ENCODE assay signal across 1 cellular context in genomic region chr2:157468931-157469708, GRCh38.
TF ChIP-seq lines count a peak whose summit lies in the region.

No MANE protein-coding gene starts in this region.

TF ChIP-seq in GM12878, 131 proteins besides CTCF, POLR2A, EP300 and RAD21 (continued from another document and continues in another):
- peak; percentile 42 for TF ChIP-seq ZNF687 (IDR thresholded peaks at IDR 0.05)
- peak; percentile 100 for TF ChIP-seq ATF2 (IDR thresholded peaks at IDR 0.05; ENCODE audit: low read length)
- no peak for TF ChIP-seq HDAC6 (IDR thresholded peaks at IDR 0.05; ENCODE audit: unreplicated experiment)
- no peak; the same call in 1 of the 2 replicates for TF ChIP-seq RBBP5 (conservative IDR thresholded peaks at IDR 0.05)
- TF ChIP-seq FOXK2 (IDR thresholded peaks at IDR 0.05) = no peak
- TF ChIP-seq CBX5 (IDR thresholded peaks at IDR 0.05; ENCODE audit: low read depth) = peak; percentile 43
- no peak for TF ChIP-seq LARP7 (IDR thresholded peaks at IDR 0.05)
- peak; percentile 89 for TF ChIP-seq PAX8 (IDR thresholded peaks at IDR 0.05)
- peak; percentile 83 for TF ChIP-seq CUX1 (IDR thresholded peaks at IDR 0.05; ENCODE audit: insufficient replicate concordance, low read depth, low read length)
- peak; percentile 55 for TF ChIP-seq SMAD1 (IDR thresholded peaks at IDR 0.05; ENCODE audit: low read depth, partially characterized antibody)
- no peak for TF ChIP-seq IRF5 (IDR thresholded peaks at IDR 0.05; ENCODE audit: borderline replicate concordance)
- TF ChIP-seq SMAD5 (IDR thresholded peaks at IDR 0.05; ENCODE audit: low read depth) = no peak
- peak; percentile 91 for TF ChIP-seq SMARCA5 (IDR thresholded peaks at IDR 0.05)
- no peak for TF ChIP-seq KAT2A (conservative IDR thresholded peaks at IDR 0.05; ENCODE audit: control insufficient read depth, low read depth, low read length)
- TF ChIP-seq MYB (IDR thresholded peaks at IDR 0.05; ENCODE audit: borderline replicate concordance, low read depth, low read length) = peak; percentile 52; the same call in 1 of the 2 replicates
- peak; percentile 82 for TF ChIP-seq PKNOX1 (IDR thresholded peaks at IDR 0.05)
- peak; percentile 99 for TF ChIP-seq MTA3 (IDR thresholded peaks at IDR 0.05; ENCODE audit: borderline replicate concordance, low read length)
- TF ChIP-seq JUNB (IDR thresholded peaks at IDR 0.05) = peak; percentile 97
- no peak for TF ChIP-seq SUPT20H (IDR thresholded peaks at IDR 0.05; ENCODE audit: borderline replicate concordance, control insufficient read depth, low read depth, low read length)
- TF ChIP-seq CHD1 (IDR thresholded peaks at IDR 0.05; ENCODE audit: low read depth, low read length) = no peak
- peak; percentile 75 for TF ChIP-seq NBN (IDR thresholded peaks at IDR 0.05)
- TF ChIP-seq ZSCAN29 (IDR thresholded peaks at IDR 0.05) = no peak
- peak; percentile 91 for TF ChIP-seq CREB1 (IDR thresholded peaks at IDR 0.05; ENCODE audit: low read depth)
- no peak for TF ChIP-seq KDM1A (IDR thresholded peaks at IDR 0.05; ENCODE audit: borderline replicate concordance)
- TF ChIP-seq PRDM15 (CRISPR knock-in tag; IDR thresholded peaks at IDR 0.05) = no peak
- TF ChIP-seq BCLAF1 (IDR thresholded peaks at IDR 0.05) = no peak
- peak; percentile 66 for TF ChIP-seq JUND (IDR thresholded peaks at IDR 0.05; ENCODE audit: low read depth, low read length)
- TF ChIP-seq WRNIP1 (IDR thresholded peaks at IDR 0.05; ENCODE audit: borderline replicate concordance, low read depth, low read length) = no peak
- TF ChIP-seq SREBF1 (IDR thresholded peaks at IDR 0.05; ENCODE audit: low read length) = no peak
- peak; percentile 15; the same call in 1 of the 2 replicates for TF ChIP-seq SMC3 (IDR thresholded peaks at IDR 0.05; ENCODE audit: borderline replicate concordance, low read length)
- TF ChIP-seq BACH1 (IDR thresholded peaks at IDR 0.05; ENCODE audit: borderline replicate concordance) = peak; percentile 79; the same call in 1 of the 2 replicates
- TF ChIP-seq BRCA1 (IDR thresholded peaks at IDR 0.05; ENCODE audit: low read depth, low read length) = no peak
- no peak for TF ChIP-seq HSF1 (IDR thresholded peaks at IDR 0.05; ENCODE audit: low read depth, low read length)
- TF ChIP-seq MLLT1 (IDR thresholded peaks at IDR 0.05) = peak; percentile 80
- TF ChIP-seq NRF1 (conservative IDR thresholded peaks at IDR 0.05; ENCODE audit: low read depth, low read length) = no peak
